8 cellular contexts compared by ENCODE assay signal in genomic region chr1:156889802-156890585, GRCh38.
A peak's percentile ranks its signal among the peaks of the same experiment; 100 is the strongest.
DNase-seq lines count a peak whose midpoint lies in the region; ATAC-seq and TF ChIP-seq lines count a peak whose summit lies in the region.

No MANE protein-coding gene starts in this region.

- peak overlapping the region in 2 of 3 experiments; percentile 8 to 30 for H3K27ac Mint-ChIP-seq in nephron

- H3K36me3 ChIP-seq in OCI-LY1 (ENCODE audit: insufficient read depth, low read length) = no peaks in the 10 kb centered on the region

- peaks cover 42% of the 10 kb centered on the region for H3K27me3 Mint-ChIP-seq in nephron (ENCODE audit: low read depth)

- H3K9ac ChIP-seq in OCI-LY1 (ENCODE audit: low read length) = no peak overlapping the region

- no peaks in the 10 kb centered on the region for H3K9me2 ChIP-seq in OCI-LY1 (ENCODE audit: low read depth, low read length)

- DNase-seq in D341Med (ENCODE audit: low spot score) (peak; percentile 82), HuH-7.5 (ENCODE audit: low spot score) (peak; percentile 86), activated T-cell treated with anti-CD3 and anti-CD28 coated beads for 24 hours (ENCODE audit: low read depth) (peak; percentile 36), fibroblast of gingiva (ENCODE audit: low read depth) (peak; percentile 63), substantia nigra (lab: John Stamatoyannopoulos, UW) (peak in 48 of 49 donors; percentile 4 to 83 (median 62))

- no peak for ATAC-seq in GM19023 (IDR thresholded peaks at IDR 0.05; ENCODE audit: unreplicated experiment)

- peak; percentile 73 for TF ChIP-seq CTCF in OCI-LY1 (IDR thresholded peaks at IDR 0.05; ENCODE audit: low read length)
- peak; percentile 82 to 83 (median 82) for TF ChIP-seq CTCF in nephron (IDR thresholded peaks at IDR 0.05; ENCODE audit: unreplicated experiment in 3 of 3)

- no peaks in the 10 kb centered on the region for H3F3A ChIP-seq in OCI-LY1 (ENCODE audit: insufficient read depth, low read length)

- H3K4me3 ChIP-seq in OCI-LY1 (ENCODE audit: low read depth, low read length, poor library complexity, severe bottlenecking) = no peak overlapping the region

- no peaks in the 10 kb centered on the region for H3K36me3 Mint-ChIP-seq in nephron (ENCODE audit: low read depth)

- H3K27ac ChIP-seq in OCI-LY1 (ENCODE audit: low read depth, low read length, poor library complexity, severe bottlenecking) (no peak overlapping the region), substantia nigra (ENCODE audit: low read depth, low read length, poor library complexity, severe bottlenecking) (no peak overlapping the region)

- H3K9me3 ChIP-seq in OCI-LY1 (ENCODE audit: low read length) = no peaks in the 10 kb centered on the region

- no peaks in the 10 kb centered on the region for H3K79me2 ChIP-seq in OCI-LY1 (ENCODE audit: insufficient read depth, low read length)

- H3K4me3 Mint-ChIP-seq in nephron = peak overlapping the region in 1 of 3 experiments; percentile 14

- H3K27me3 ChIP-seq in OCI-LY1 (ENCODE audit: insufficient read depth, low read length) = no peaks in the 10 kb centered on the region

- H2AFZ ChIP-seq in OCI-LY1 (ENCODE audit: low read length) = no peak overlapping the region

- no peaks in the 10 kb centered on the region for H4K20me1 ChIP-seq in OCI-LY1 (ENCODE audit: insufficient read depth, low read length)

- H3K4me2 ChIP-seq in OCI-LY1 (ENCODE audit: low read length) = no peak overlapping the region

- peaks cover 45% of the 10 kb centered on the region for H3K4me1 Mint-ChIP-seq in nephron

- H3K4me1 ChIP-seq in OCI-LY1 (ENCODE audit: insufficient read depth, low read length, severe bottlenecking) = no peaks in the 10 kb centered on the region

- H3K9me3 Mint-ChIP-seq in nephron = no peaks in the 10 kb centered on the region

Comparison
In these comparisons a context has a peak if more than half of its experiments do, and no peak if none do; other contexts are left out.
1. DNase-seq: peak in every context shown above with its lines; median percentile 86 in HuH-7.5; 82 in D341Med; 63 in fibroblast of gingiva; 62 in substantia nigra; 36 in activated T-cell treated with anti-CD3 and anti-CD28 coated beads for 24 hours.